18 cellular contexts compared by ENCODE assay signal in the genomic region with DNA sequence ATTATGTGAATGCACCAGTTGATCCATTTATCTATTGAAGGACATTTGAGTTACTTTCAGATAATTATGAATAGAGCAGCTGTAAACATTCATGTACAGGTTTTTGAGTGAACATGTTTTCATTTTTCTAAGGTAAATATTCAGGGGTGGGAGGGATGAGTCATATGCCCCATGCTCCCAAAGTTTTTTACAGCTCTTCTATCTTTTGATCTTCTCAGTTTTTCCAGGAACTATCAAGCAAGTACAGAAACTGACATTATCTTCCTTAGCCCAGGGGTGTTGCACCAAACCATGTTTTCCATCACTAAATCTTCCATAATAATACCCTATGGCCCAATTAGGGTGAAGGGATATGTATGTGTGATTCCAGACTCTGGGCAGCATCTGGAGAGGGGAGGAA.
"Had no signal": no experiment of that assay in that cellular context is flagged by ENCODE, and none has a peak within 500 bp of the region (broad histone marks: within the 10 kb centered on the region; RNA-seq: fewer than 3 reads in every experiment).

No MANE protein-coding gene starts in this region.

- ATAC-seq: left lung; mucosa of descending colon; naive thymus-derived CD4-positive, alpha-beta T cell; natural killer cell treated with Interleukin-12 subunit alpha and Interleukin-12 subunit beta and Interleukin-15 and Interleukin-18, amount 100 ng/mL, for 72 hours; pancreas; right cardiac atrium; stimulated activated effector memory CD8-positive, alpha-beta T cell treated with anti-CD3 and anti-CD28 coated beads, Interleukin-12 subunit alpha, Interleukin-12 subunit beta, amount 100 ng/mL, for 72 hours; upper lobe of right lung had no signal

- DNase-seq: kidney glomerular epithelial cell; left colon; left lung; mesendoderm; mucosa of descending colon; naive thymus-derived CD4-positive, alpha-beta T cell; pancreas; posterior cingulate gyrus; retina; right cardiac atrium; sigmoid colon; spleen; stimulated activated CD4-positive, alpha-beta T cell treated with anti-CD3 and anti-CD28 coated beads, Interleukin-4, amount 100 ng/mL, for 24 hours; stimulated activated naive CD4-positive, alpha-beta T cell; tibial artery; upper lobe of right lung had no signal
